In genomic region chr5:132190161-132190817, GRCh38 we compare ENCODE assay signal across 8 cellular contexts.
DNase-seq lines count a peak whose midpoint lies in the region; ATAC-seq lines count a peak whose summit lies in the region.

No MANE protein-coding gene starts in this region.

- ATAC-seq in GM19468 (IDR thresholded peaks at IDR 0.05; ENCODE audit: extremely low read depth, unreplicated experiment) = peak; percentile 58
- ATAC-seq in HG03565 (IDR thresholded peaks at IDR 0.05; ENCODE audit: unreplicated experiment) = peak; percentile 86
- peak; percentile 89 for ATAC-seq in stimulated activated naive CD8-positive, alpha-beta T cell treated with anti-CD3 and anti-CD28 coated beads, Interleukin-15, Interleukin-2, amounts not matched to agents 100 U/mL and 50 U/mL, for 24 hours

- DNase-seq in ELF-1 (ENCODE audit: low read depth, low spot score) (peak; percentile 27), NCI-H748 (lab: John Stamatoyannopoulos, UW; ENCODE audit: unreplicated experiment) (peak; percentile 74), astrocyte of the hippocampus (ENCODE audit: low read depth, low spot score) (peak; percentile 81), iPS-NIHi11 (ENCODE audit: low spot score) (peak; percentile 80), GM19240 (ENCODE audit: insufficient read length, low spot score) (no peak)
- DNase-seq in stimulated activated naive CD8-positive, alpha-beta T cell treated with anti-CD3 and anti-CD28 coated beads, Interleukin-15, Interleukin-2, amounts not matched to agents 100 U/mL and 50 U/mL, for 24 hours = no peak

Comparison
In these comparisons a context has a peak if more than half of its experiments do, and no peak if none do; other contexts are left out.
1. DNase-seq: peak in ELF-1 (single experiment), NCI-H748 (single experiment), astrocyte of the hippocampus (single experiment) and iPS-NIHi11 (single experiment); none in stimulated activated naive CD8-positive, alpha-beta T cell treated with anti-CD3 and anti-CD28 coated beads, Interleukin-15, Interleukin-2, amounts not matched to agents 100 U/mL and 50 U/mL, for 24 hours (single experiment) and GM19240 (single experiment).
2. Peak in every context shown above with its lines, with median percentiles within 50 percentile points of each other: ATAC-seq.